8 cellular contexts compared by ENCODE assay signal in the genomic region with DNA sequence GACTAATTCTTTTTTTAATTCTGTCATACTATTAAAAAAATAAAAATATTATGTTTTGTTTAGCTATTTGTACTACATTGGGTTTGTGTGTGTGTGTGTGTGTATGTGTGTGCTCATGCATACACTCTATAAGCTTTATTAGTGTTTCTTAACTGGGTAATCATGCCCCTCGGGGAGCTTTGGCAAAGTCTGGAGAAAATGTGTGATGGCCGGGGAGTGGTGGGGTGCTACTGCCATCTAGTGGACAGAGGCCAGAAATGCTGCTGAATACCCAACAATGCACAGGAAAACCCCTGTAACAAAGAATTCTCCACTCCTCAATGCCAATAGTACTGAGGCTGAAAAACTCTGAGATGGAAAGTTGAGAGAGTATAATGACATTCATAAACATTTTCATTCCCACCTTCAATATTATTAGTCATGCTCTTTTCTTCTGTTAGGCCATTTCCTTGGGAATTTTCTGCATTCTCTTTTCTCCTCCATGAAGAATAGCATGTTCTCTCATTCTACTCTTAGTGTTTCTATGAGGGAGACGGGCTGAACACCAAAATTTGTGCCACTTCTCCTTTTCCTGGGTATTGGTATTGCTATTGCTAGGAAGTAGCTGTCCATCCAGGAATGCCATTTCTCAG.
DNase-seq lines count a peak whose midpoint lies in the region; ATAC-seq, FAIRE-seq and TF ChIP-seq lines count a peak whose summit lies in the region.

No MANE protein-coding gene starts in this region.

- H3K9ac ChIP-seq in HepG2 (ENCODE audit: insufficient read depth, low read depth, low read length) = no peak overlapping the region

- H3K79me2 ChIP-seq in HepG2 (ENCODE audit: insufficient read depth, low read length) = no peaks in the 10 kb centered on the region

- peak; percentile 95 for TF ChIP-seq CTCF in AG04450 (IDR thresholded peaks at IDR 0.05; ENCODE audit: low read depth, low read length)
- TF ChIP-seq CTCF in choroid plexus epithelial cell (conservative IDR thresholded peaks at IDR 0.05; ENCODE audit: low read depth, low read length) = peak; percentile 96
- peak; percentile 89 for TF ChIP-seq CTCF in HepG2 (CRISPR knock-in tag; IDR thresholded peaks at IDR 0.05)

- no peaks in the 10 kb centered on the region for H4K20me1 ChIP-seq in HepG2 (ENCODE audit: insufficient read depth, low read length)

- peak; percentile 95 for ATAC-seq in GM18511 (IDR thresholded peaks at IDR 0.05; ENCODE audit: unreplicated experiment)
- ATAC-seq in HG03060 (IDR thresholded peaks at IDR 0.05; ENCODE audit: low read depth, unreplicated experiment) = peak; percentile 46
- peak; percentile 57 for ATAC-seq in activated CD4-positive, alpha-beta T cell treated with anti-CD3 and anti-CD28 coated beads for 36 hours
- ATAC-seq in HepG2 = peak; percentile 84

- H3K4me3 Mint-ChIP-seq in activated CD4-positive, alpha-beta T cell treated with anti-CD3 and anti-CD28 coated beads for 36 hours = no peak overlapping the region

- no peaks in the 10 kb centered on the region for H3K36me3 ChIP-seq in HepG2 (replicated peaks in 1 of 2; ENCODE audit: control insufficient read depth in 1 of 2, insufficient read depth in 2 of 2, low read length in 2 of 2)

- H2AFZ ChIP-seq in HepG2 (ENCODE audit: low read length) = no peak overlapping the region

- no peaks in the 10 kb centered on the region for H3K4me1 ChIP-seq in HepG2 (ENCODE audit: insufficient read depth, low read length)

- intact Hi-C loops in activated CD4-positive, alpha-beta T cell treated with anti-CD3 and anti-CD28 coated beads for 36 hours (cut with DNase I, micrococcal nuclease) = loop anchor here (1.0 to 5.0 kb wide), 6 partner anchors 173 to 642 kb away; no protein-coding TSS in a partner anchor
- intact Hi-C loops in HepG2 (cut with micrococcal nuclease; ENCODE audit: unreplicated experiment) = loop anchor here (1.0 to 2.0 kb wide), 4 partner anchors 153 to 339 kb away; no protein-coding TSS in a partner anchor

- CTCF ChIA-PET in AG04450 (lab: Charles Lee) (interaction anchor here (0.5 to 6.8 kb wide), 88 partner anchors 10 to 429 kb away, joined by 3 to 266 read pairs (median 4); a partner anchor contains a TSS), HepG2 (lab: Yijun Ruan, JAX; ENCODE audit: low intra/inter-chr PET ratio, low total read pairs) (interaction anchor here (1.4 to 2.2 kb wide), 3 partner anchors 173 to 340 kb away, joined by 5 to 15 read pairs (median 6); no protein-coding TSS in a partner anchor)
- CTCF ChIA-PET in activated CD4-positive, alpha-beta T cell treated with anti-CD3 and anti-CD28 coated beads for 36 hours (lab: Charles Lee) = interaction anchor here (0.6 to 5.1 kb wide), 32 partner anchors 10 to 1433 kb away, joined by 3 to 88 read pairs (median 4); a partner anchor contains a TSS

- H3K27ac ChIP-seq in AG04450 (ENCODE audit: low read depth, low read length) = no peak overlapping the region
- H3K27ac ChIP-seq in HepG2 (ENCODE audit: extremely low read length, insufficient read depth, low read length) = no peak overlapping the region

- TF ChIP-seq RAD21 in HepG2 (CRISPR knock-in tag; IDR thresholded peaks at IDR 0.05) = peak; percentile 77

- no peak for TF ChIP-seq POLR2A in HepG2 (IDR thresholded peaks at IDR 0.05; ENCODE audit: insufficient read depth in 1 of 2, low read depth in 2 of 2, low read length in 2 of 2)

- no peak overlapping the region for H3K27ac Mint-ChIP-seq in activated CD4-positive, alpha-beta T cell treated with anti-CD3 and anti-CD28 coated beads for 36 hours

- 67% methylated on average over 2 of the region's 3 CpGs for WGBS in HepG2 (ENCODE audit: low lambda C conversion rate)

- H3K36me3 Mint-ChIP-seq in activated CD4-positive, alpha-beta T cell treated with anti-CD3 and anti-CD28 coated beads for 36 hours (ENCODE audit: low read depth) = no peaks in the 10 kb centered on the region

- POLR2A ChIA-PET in AG04450 (lab: Yijun Ruan, JAX) = interaction anchor here (1.0 to 1.3 kb wide), 2 partner anchors 158 to 210 kb away, joined by 3 to 5 read pairs; no protein-coding TSS in a partner anchor
- POLR2A ChIA-PET in activated CD4-positive, alpha-beta T cell treated with anti-CD3 and anti-CD28 coated beads for 36 hours (lab: Charles Lee) = no interaction called here
- POLR2A ChIA-PET in HepG2 (lab: Yijun Ruan, JAX) = no interaction called here

- BruUV-seq in HepG2 (replicated peaks; lab: Mats Ljungman, UMichigan) = no TSS peak

- FAIRE-seq in HepG2 (lab: Jason Lieb, UNC) = peak; percentile 68

- H3K9me3 Mint-ChIP-seq in activated CD4-positive, alpha-beta T cell treated with anti-CD3 and anti-CD28 coated beads for 36 hours (ENCODE audit: low read depth) = peaks cover 3% of the 10 kb centered on the region

- H3K4me3 ChIP-seq in AG04450 (ENCODE audit: low read depth, low read length) (no peak overlapping the region), choroid plexus epithelial cell (ENCODE audit: low read depth, low read length) (no peak overlapping the region), HepG2 (replicated peaks in 1 of 3; ENCODE audit: insufficient read depth in 1 of 3, low read depth in 2 of 3, low read length in 3 of 3) (no peak overlapping the region)

- no peaks in the 10 kb centered on the region for H3K9me3 ChIP-seq in AG04450 (ENCODE audit: control insufficient read depth, insufficient read depth, low read length)
- H3K9me3 ChIP-seq in HepG2 (ENCODE audit: low read length) = peaks cover 18% of the 10 kb centered on the region

- peak; percentile 15 for DNase-seq in AG04450 (ENCODE audit: low read depth, low spot score)
- DNase-seq in NCI-H2227 (lab: John Stamatoyannopoulos, UW; ENCODE audit: unreplicated experiment) = peak; percentile 50
- peak; percentile 76 for DNase-seq in activated CD4-positive, alpha-beta T cell treated with anti-CD3 and anti-CD28 coated beads for 36 hours
- peak; percentile 76 for DNase-seq in choroid plexus epithelial cell (ENCODE audit: low read depth)
- DNase-seq in HepG2 (ENCODE audit: low spot score) = peak; percentile 32
- peak; percentile 29 to 53 (median 42) for DNase-seq in stimulated activated CD4-positive, alpha-beta T cell treated with anti-CD3 and anti-CD28 coated beads, TNF-alpha, amount 100 ng/mL, for 1 hour (ENCODE audit: low read depth in 3 of 3, low spot score in 1 of 3)

- no peak overlapping the region for H3K4me2 ChIP-seq in HepG2 (ENCODE audit: low read depth, low read length)

- in situ Hi-C loops in HepG2 (cut with HindIII; ENCODE audit: extremely low pct_ligation_motif_present, low pct_unique_long_range_greater_than_20kb) = no loop called here

- TF ChIP-seq EP300 in HepG2 (IDR thresholded peaks at IDR 0.05; ENCODE audit: low read depth in 2 of 2, low read length in 2 of 2) = no peak
- TF ChIP-seq EP300 in HepG2 (CRISPR knock-in tag; IDR thresholded peaks at IDR 0.05; ENCODE audit: borderline replicate concordance) = no peak

- H3K27me3 Mint-ChIP-seq in activated CD4-positive, alpha-beta T cell treated with anti-CD3 and anti-CD28 coated beads for 36 hours = peaks cover 23% of the 10 kb centered on the region

- H3K4me1 Mint-ChIP-seq in activated CD4-positive, alpha-beta T cell treated with anti-CD3 and anti-CD28 coated beads for 36 hours = no peaks in the 10 kb centered on the region

- H3K27me3 ChIP-seq in AG04450 (ENCODE audit: control insufficient read depth, insufficient read depth, low read length) (no peaks in the 10 kb centered on the region), HepG2 (ENCODE audit: control insufficient read depth in 1 of 2, insufficient read depth in 2 of 2, low read length in 2 of 2) (no peaks in the 10 kb centered on the region)

TF ChIP-seq in HepG2, 621 proteins besides CTCF, POLR2A, EP300 and RAD21:
- no peak for TF ChIP-seq ZNF225 (CRISPR knock-in tag; IDR thresholded peaks at IDR 0.05)
- TF ChIP-seq, protein P1, sequence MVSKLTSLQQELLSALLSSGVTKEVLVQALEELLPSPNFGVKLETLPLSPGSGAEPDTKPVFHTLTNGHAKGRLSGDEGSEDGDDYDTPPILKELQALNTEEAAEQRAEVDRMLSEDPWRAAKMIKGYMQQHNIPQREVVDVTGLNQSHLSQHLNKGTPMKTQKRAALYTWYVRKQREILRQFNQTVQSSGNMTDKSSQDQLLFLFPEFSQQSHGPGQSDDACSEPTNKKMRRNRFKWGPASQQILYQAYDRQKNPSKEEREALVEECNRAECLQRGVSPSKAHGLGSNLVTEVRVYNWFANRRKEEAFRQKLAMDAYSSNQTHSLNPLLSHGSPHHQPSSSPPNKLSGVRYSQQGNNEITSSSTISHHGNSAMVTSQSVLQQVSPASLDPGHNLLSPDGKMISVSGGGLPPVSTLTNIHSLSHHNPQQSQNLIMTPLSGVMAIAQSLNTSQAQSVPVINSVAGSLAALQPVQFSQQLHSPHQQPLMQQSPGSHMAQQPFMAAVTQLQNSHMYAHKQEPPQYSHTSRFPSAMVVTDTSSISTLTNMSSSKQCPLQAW (CRISPR knock-in tag; IDR thresholded peaks at IDR 0.05) = 0 out of 2 replicates have a peak, but pooled peaks have one; percentile 33
- TF ChIP-seq STAG1 (CRISPR knock-in tag; IDR thresholded peaks at IDR 0.05) = peak; percentile 93
- peak; percentile 85 for TF ChIP-seq SMC3 (IDR thresholded peaks at IDR 0.05; ENCODE audit: low read length)
- TF ChIP-seq XRCC5 (optimal IDR thresholded peaks at IDR 0.05; ENCODE audit: low read length) = peak; percentile 33
TF ChIP-seq in HepG2: peak in this region for 4.

Comparison
In these comparisons a context has a peak if more than half of its experiments do, and no peak if none do; other contexts are left out.
1. DNase-seq: peak in every context shown above with its lines; median percentile 76 in activated CD4-positive, alpha-beta T cell treated with anti-CD3 and anti-CD28 coated beads for 36 hours; 76 in choroid plexus epithelial cell; 50 in NCI-H2227; 42 in stimulated activated CD4-positive, alpha-beta T cell treated with anti-CD3 and anti-CD28 coated beads, TNF-alpha, amount 100 ng/mL, for 1 hour; 32 in HepG2; 15 in AG04450.